14 cellular contexts compared by ENCODE assay signal in genomic region chr16:6633441-6633840, GRCh38.
A peak's percentile ranks its signal among the peaks of the same experiment; 100 is the strongest.
DNase-seq lines count a peak whose midpoint lies in the region; ATAC-seq and TF ChIP-seq lines count a peak whose summit lies in the region.
"Had no signal": no experiment of that assay in that cellular context is flagged by ENCODE, and none has a peak within 500 bp of the region (broad histone marks: within the 10 kb centered on the region; RNA-seq: fewer than 3 reads in every experiment).

No MANE protein-coding gene starts in this region.

- no peaks in the 10 kb centered on the region for H3K36me3 ChIP-seq in mucosa of descending colon (ENCODE audit: low read depth)
- H3K36me3 ChIP-seq: HAP-1 had no signal

- peak; percentile 20 for ATAC-seq in mucosa of descending colon

- H3K4me3 ChIP-seq in LNCaP clone FGC (ENCODE audit: low read depth, low read length) (no peak overlapping the region), mucosa of descending colon (no peak overlapping the region)
- H3K4me3 ChIP-seq: HAP-1 had no signal

- DNase-seq in LNCaP clone FGC (ENCODE audit: low read depth) (peak; percentile 42), NCI-H69 (lab: John Stamatoyannopoulos, UW) (peak; percentile 23), mucosa of descending colon (peak in 1 of 3 donors; percentile 11), OCI-M1 (lab: John Stamatoyannopoulos, UW) (no peak), NCI-H1436 treated with DMSO at 0.1 percent for 48 hours (lab: John Stamatoyannopoulos, UW) (no peak)
- no peak for DNase-seq in activated CD8-positive, alpha-beta memory T cell treated with anti-CD3 and anti-CD28 coated beads, Interleukin-2, amount 50 U/mL, for 4 hours
- DNase-seq: C1 segment of cervical spinal cord; Calu3; CD4-positive, alpha-beta memory T cell; COR-L47; DND-41; GOT3; HFFc6 had no signal

- no peaks in the 10 kb centered on the region for H3K4me1 ChIP-seq in mucosa of descending colon (ENCODE audit: low read depth)
- H3K4me1 ChIP-seq: HAP-1 had no signal

- intact Hi-C loops in mucosa of descending colon (cut with DNase I, micrococcal nuclease): no loop called here

- no peaks in the 10 kb centered on the region for H3K9me3 ChIP-seq in mucosa of descending colon
- H3K9me3 ChIP-seq: HAP-1 had no signal

- TF ChIP-seq CTCF in LNCaP clone FGC (IDR thresholded peaks at IDR 0.05; ENCODE audit: control insufficient read depth, extremely low read depth, insufficient read depth): no peak
- no peak for TF ChIP-seq CTCF in mucosa of descending colon (IDR thresholded peaks at IDR 0.05)

Comparison
In these comparisons a context has a peak if more than half of its experiments do, and no peak if none do; other contexts are left out.
1. DNase-seq: peak in LNCaP clone FGC (single experiment) and NCI-H69 (single experiment); none in OCI-M1 (single experiment), NCI-H1436 treated with DMSO at 0.1 percent for 48 hours (single experiment) and activated CD8-positive, alpha-beta memory T cell treated with anti-CD3 and anti-CD28 coated beads, Interleukin-2, amount 50 U/mL, for 4 hours (single experiment).